ENCODE assay signal across 1 cellular context in the genomic region with DNA sequence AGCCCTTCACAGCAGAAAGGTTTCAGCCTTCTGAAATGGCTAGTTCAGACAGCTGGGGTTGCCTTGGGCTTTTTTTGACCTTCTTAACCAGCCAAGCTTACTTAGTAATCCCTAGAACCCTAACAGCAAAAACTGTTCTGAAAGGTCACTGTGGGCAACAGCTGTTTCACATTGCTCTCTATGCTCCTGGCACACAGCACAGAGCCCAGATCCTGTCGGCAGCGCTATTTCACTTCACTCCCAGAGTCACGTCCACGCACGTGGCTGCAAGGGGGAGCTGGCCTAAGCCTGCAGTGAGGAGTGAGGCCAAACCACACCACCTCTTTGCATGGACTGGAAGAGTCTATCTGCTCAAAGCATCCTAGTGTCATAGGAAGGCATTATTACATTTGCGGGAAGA.
TF ChIP-seq lines count a peak whose summit lies in the region.

No MANE protein-coding gene starts in this region.

TF ChIP-seq in GM12878, 131 proteins besides CTCF, POLR2A, EP300 and RAD21 (continued from another document):
- TF ChIP-seq, protein P1, sequence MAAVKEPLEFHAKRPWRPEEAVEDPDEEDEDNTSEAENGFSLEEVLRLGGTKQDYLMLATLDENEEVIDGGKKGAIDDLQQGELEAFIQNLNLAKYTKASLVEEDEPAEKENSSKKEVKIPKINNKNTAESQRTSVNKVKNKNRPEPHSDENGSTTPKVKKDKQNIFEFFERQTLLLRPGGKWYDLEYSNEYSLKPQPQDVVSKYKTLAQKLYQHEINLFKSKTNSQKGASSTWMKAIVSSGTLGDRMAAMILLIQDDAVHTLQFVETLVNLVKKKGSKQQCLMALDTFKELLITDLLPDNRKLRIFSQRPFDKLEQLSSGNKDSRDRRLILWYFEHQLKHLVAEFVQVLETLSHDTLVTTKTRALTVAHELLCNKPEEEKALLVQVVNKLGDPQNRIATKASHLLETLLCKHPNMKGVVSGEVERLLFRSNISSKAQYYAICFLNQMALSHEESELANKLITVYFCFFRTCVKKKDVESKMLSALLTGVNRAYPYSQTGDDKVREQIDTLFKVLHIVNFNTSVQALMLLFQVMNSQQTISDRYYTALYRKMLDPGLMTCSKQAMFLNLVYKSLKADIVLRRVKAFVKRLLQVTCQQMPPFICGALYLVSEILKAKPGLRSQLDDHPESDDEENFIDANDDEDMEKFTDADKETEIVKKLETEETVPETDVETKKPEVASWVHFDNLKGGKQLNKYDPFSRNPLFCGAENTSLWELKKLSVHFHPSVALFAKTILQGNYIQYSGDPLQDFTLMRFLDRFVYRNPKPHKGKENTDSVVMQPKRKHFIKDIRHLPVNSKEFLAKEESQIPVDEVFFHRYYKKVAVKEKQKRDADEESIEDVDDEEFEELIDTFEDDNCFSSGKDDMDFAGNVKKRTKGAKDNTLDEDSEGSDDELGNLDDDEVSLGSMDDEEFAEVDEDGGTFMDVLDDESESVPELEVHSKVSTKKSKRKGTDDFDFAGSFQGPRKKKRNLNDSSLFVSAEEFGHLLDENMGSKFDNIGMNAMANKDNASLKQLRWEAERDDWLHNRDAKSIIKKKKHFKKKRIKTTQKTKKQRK (IDR thresholded peaks at IDR 0.05; ENCODE audit: low read depth, low read length), result no peak
- TF ChIP-seq, protein P2, sequence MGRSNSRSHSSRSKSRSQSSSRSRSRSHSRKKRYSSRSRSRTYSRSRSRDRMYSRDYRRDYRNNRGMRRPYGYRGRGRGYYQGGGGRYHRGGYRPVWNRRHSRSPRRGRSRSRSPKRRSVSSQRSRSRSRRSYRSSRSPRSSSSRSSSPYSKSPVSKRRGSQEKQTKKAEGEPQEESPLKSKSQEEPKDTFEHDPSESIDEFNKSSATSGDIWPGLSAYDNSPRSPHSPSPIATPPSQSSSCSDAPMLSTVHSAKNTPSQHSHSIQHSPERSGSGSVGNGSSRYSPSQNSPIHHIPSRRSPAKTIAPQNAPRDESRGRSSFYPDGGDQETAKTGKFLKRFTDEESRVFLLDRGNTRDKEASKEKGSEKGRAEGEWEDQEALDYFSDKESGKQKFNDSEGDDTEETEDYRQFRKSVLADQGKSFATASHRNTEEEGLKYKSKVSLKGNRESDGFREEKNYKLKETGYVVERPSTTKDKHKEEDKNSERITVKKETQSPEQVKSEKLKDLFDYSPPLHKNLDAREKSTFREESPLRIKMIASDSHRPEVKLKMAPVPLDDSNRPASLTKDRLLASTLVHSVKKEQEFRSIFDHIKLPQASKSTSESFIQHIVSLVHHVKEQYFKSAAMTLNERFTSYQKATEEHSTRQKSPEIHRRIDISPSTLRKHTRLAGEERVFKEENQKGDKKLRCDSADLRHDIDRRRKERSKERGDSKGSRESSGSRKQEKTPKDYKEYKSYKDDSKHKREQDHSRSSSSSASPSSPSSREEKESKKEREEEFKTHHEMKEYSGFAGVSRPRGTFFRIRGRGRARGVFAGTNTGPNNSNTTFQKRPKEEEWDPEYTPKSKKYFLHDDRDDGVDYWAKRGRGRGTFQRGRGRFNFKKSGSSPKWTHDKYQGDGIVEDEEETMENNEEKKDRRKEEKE (IDR thresholded peaks at IDR 0.05), result no peak
- TF ChIP-seq GATAD2B (conservative IDR thresholded peaks at IDR 0.05; ENCODE audit: low read depth), result peak; percentile 64
- TF ChIP-seq, protein P3, sequence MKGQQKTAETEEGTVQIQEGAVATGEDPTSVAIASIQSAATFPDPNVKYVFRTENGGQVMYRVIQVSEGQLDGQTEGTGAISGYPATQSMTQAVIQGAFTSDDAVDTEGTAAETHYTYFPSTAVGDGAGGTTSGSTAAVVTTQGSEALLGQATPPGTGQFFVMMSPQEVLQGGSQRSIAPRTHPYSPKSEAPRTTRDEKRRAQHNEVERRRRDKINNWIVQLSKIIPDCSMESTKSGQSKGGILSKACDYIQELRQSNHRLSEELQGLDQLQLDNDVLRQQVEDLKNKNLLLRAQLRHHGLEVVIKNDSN (IDR thresholded peaks at IDR 0.05; ENCODE audit: borderline replicate concordance, extremely low read length, insufficient read depth, low read depth, low read length), result no peak
- TF ChIP-seq, protein P4, sequence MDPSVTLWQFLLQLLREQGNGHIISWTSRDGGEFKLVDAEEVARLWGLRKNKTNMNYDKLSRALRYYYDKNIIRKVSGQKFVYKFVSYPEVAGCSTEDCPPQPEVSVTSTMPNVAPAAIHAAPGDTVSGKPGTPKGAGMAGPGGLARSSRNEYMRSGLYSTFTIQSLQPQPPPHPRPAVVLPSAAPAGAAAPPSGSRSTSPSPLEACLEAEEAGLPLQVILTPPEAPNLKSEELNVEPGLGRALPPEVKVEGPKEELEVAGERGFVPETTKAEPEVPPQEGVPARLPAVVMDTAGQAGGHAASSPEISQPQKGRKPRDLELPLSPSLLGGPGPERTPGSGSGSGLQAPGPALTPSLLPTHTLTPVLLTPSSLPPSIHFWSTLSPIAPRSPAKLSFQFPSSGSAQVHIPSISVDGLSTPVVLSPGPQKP (IDR thresholded peaks at IDR 0.05; ENCODE audit: low read depth, low read length), result no peak
- TF ChIP-seq HDAC6 (IDR thresholded peaks at IDR 0.05; ENCODE audit: unreplicated experiment), result no peak
- TF ChIP-seq NR2F1 (conservative IDR thresholded peaks at IDR 0.05), result peak; percentile 99
- TF ChIP-seq, protein P5, sequence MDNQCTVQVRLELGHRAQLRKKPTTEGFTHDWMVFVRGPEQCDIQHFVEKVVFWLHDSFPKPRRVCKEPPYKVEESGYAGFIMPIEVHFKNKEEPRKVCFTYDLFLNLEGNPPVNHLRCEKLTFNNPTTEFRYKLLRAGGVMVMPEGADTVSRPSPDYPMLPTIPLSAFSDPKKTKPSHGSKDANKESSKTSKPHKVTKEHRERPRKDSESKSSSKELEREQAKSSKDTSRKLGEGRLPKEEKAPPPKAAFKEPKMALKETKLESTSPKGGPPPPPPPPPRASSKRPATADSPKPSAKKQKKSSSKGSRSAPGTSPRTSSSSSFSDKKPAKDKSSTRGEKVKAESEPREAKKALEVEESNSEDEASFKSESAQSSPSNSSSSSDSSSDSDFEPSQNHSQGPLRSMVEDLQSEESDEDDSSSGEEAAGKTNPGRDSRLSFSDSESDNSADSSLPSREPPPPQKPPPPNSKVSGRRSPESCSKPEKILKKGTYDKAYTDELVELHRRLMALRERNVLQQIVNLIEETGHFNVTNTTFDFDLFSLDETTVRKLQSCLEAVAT (IDR thresholded peaks at IDR 0.05), result no peak
- peak; percentile 91 for TF ChIP-seq TCF3 (IDR thresholded peaks at IDR 0.05; ENCODE audit: borderline replicate concordance, insufficient read depth, low read depth, low read length)
- no peak for TF ChIP-seq SMAD1 (IDR thresholded peaks at IDR 0.05; ENCODE audit: low read depth, partially characterized antibody)
- TF ChIP-seq RBBP5 (conservative IDR thresholded peaks at IDR 0.05), result no peak
- TF ChIP-seq TARDBP (IDR thresholded peaks at IDR 0.05; ENCODE audit: borderline replicate concordance), result no peak
- TF ChIP-seq CBFB (IDR thresholded peaks at IDR 0.05; ENCODE audit: low read depth), result peak; percentile 69; the same call in 1 of the 2 replicates
- no peak for TF ChIP-seq ATF7 (IDR thresholded peaks at IDR 0.05; ENCODE audit: low read depth)
- no peak for TF ChIP-seq ZSCAN29 (IDR thresholded peaks at IDR 0.05)
- peak; percentile 90 to 93 for TF ChIP-seq BHLHE40 (IDR thresholded peaks at IDR 0.05; ENCODE audit: borderline replicate concordance in 1 of 2, low read depth in 2 of 2, low read length in 1 of 2)
- TF ChIP-seq NFYA (IDR thresholded peaks at IDR 0.05; ENCODE audit: borderline replicate concordance, low read depth, low read length), result no peak
- TF ChIP-seq MYB (IDR thresholded peaks at IDR 0.05; ENCODE audit: borderline replicate concordance, low read depth, low read length), result no peak
- no peak for TF ChIP-seq SMAD5 (IDR thresholded peaks at IDR 0.05; ENCODE audit: low read depth)
- peak; percentile 62; the same call in 1 of the 2 replicates for TF ChIP-seq CREM (IDR thresholded peaks at IDR 0.05; ENCODE audit: low read depth)
- TF ChIP-seq ZNF217 (IDR thresholded peaks at IDR 0.05), result no peak
- TF ChIP-seq, protein P6, sequence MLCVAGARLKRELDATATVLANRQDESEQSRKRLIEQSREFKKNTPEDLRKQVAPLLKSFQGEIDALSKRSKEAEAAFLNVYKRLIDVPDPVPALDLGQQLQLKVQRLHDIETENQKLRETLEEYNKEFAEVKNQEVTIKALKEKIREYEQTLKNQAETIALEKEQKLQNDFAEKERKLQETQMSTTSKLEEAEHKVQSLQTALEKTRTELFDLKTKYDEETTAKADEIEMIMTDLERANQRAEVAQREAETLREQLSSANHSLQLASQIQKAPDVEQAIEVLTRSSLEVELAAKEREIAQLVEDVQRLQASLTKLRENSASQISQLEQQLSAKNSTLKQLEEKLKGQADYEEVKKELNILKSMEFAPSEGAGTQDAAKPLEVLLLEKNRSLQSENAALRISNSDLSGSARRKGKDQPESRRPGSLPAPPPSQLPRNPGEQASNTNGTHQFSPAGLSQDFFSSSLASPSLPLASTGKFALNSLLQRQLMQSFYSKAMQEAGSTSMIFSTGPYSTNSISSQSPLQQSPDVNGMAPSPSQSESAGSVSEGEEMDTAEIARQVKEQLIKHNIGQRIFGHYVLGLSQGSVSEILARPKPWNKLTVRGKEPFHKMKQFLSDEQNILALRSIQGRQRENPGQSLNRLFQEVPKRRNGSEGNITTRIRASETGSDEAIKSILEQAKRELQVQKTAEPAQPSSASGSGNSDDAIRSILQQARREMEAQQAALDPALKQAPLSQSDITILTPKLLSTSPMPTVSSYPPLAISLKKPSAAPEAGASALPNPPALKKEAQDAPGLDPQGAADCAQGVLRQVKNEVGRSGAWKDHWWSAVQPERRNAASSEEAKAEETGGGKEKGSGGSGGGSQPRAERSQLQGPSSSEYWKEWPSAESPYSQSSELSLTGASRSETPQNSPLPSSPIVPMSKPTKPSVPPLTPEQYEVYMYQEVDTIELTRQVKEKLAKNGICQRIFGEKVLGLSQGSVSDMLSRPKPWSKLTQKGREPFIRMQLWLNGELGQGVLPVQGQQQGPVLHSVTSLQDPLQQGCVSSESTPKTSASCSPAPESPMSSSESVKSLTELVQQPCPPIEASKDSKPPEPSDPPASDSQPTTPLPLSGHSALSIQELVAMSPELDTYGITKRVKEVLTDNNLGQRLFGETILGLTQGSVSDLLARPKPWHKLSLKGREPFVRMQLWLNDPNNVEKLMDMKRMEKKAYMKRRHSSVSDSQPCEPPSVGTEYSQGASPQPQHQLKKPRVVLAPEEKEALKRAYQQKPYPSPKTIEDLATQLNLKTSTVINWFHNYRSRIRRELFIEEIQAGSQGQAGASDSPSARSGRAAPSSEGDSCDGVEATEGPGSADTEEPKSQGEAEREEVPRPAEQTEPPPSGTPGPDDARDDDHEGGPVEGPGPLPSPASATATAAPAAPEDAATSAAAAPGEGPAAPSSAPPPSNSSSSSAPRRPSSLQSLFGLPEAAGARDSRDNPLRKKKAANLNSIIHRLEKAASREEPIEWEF (IDR thresholded peaks at IDR 0.05; ENCODE audit: insufficient replicate concordance, low read depth, low read length), result no peak
- no peak for TF ChIP-seq PML (IDR thresholded peaks at IDR 0.05; ENCODE audit: low read length)
- TF ChIP-seq SREBF1 (IDR thresholded peaks at IDR 0.05; ENCODE audit: low read length), result no peak
- TF ChIP-seq BACH1 (IDR thresholded peaks at IDR 0.05; ENCODE audit: borderline replicate concordance), result no peak
- no peak for TF ChIP-seq MXI1 (IDR thresholded peaks at IDR 0.05; ENCODE audit: low read depth, low read length)
- TF ChIP-seq, protein P7, sequence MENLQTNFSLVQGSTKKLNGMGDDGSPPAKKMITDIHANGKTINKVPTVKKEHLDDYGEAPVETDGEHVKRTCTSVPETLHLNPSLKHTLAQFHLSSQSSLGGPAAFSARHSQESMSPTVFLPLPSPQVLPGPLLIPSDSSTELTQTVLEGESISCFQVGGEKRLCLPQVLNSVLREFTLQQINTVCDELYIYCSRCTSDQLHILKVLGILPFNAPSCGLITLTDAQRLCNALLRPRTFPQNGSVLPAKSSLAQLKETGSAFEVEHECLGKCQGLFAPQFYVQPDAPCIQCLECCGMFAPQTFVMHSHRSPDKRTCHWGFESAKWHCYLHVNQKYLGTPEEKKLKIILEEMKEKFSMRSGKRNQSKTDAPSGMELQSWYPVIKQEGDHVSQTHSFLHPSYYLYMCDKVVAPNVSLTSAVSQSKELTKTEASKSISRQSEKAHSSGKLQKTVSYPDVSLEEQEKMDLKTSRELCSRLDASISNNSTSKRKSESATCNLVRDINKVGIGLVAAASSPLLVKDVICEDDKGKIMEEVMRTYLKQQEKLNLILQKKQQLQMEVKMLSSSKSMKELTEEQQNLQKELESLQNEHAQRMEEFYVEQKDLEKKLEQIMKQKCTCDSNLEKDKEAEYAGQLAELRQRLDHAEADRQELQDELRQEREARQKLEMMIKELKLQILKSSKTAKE (IDR thresholded peaks at IDR 0.05; ENCODE audit: low read depth, poor library complexity, severe bottlenecking), result peak; percentile 83
- TF ChIP-seq SIN3A (IDR thresholded peaks at IDR 0.05; ENCODE audit: low read depth, low read length), result no peak
- TF ChIP-seq RAD51 (IDR thresholded peaks at IDR 0.05), result no peak
- no peak for TF ChIP-seq ZZZ3 (IDR thresholded peaks at IDR 0.05; ENCODE audit: control insufficient read depth, insufficient read length, low read depth)
- no peak for TF ChIP-seq SUPT20H (IDR thresholded peaks at IDR 0.05; ENCODE audit: borderline replicate concordance, control insufficient read depth, low read depth, low read length)
- TF ChIP-seq ZNF622 (IDR thresholded peaks at IDR 0.05), result no peak
- no peak for TF ChIP-seq RCOR1 (conservative IDR thresholded peaks at IDR 0.05; ENCODE audit: low read depth, low read length)
- TF ChIP-seq TBL1XR1 (IDR thresholded peaks at IDR 0.05; ENCODE audit: low read depth, low read length), result peak; percentile 76
- TF ChIP-seq ZNF24 (IDR thresholded peaks at IDR 0.05), result no peak
- peak; percentile 40 for TF ChIP-seq MEF2B (IDR thresholded peaks at IDR 0.05; ENCODE audit: partially characterized antibody, poor library complexity, severe bottlenecking)
- TF ChIP-seq BMI1 (IDR thresholded peaks at IDR 0.05; ENCODE audit: borderline replicate concordance), result no peak
- no peak for TF ChIP-seq PAX8 (IDR thresholded peaks at IDR 0.05)
- no peak for TF ChIP-seq NFXL1 (IDR thresholded peaks at IDR 0.05; ENCODE audit: borderline replicate concordance)
- TF ChIP-seq, protein P8, sequence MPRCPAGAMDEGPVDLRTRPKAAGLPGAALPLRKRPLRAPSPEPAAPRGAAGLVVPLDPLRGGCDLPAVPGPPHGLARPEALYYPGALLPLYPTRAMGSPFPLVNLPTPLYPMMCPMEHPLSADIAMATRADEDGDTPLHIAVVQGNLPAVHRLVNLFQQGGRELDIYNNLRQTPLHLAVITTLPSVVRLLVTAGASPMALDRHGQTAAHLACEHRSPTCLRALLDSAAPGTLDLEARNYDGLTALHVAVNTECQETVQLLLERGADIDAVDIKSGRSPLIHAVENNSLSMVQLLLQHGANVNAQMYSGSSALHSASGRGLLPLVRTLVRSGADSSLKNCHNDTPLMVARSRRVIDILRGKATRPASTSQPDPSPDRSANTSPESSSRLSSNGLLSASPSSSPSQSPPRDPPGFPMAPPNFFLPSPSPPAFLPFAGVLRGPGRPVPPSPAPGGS (IDR thresholded peaks at IDR 0.05; ENCODE audit: borderline replicate concordance, insufficient read depth, low read depth, low read length, poor library complexity, severe bottlenecking), result peak; percentile 72
- TF ChIP-seq RB1 (IDR thresholded peaks at IDR 0.05; ENCODE audit: borderline replicate concordance), result no peak
- no peak for TF ChIP-seq ZNF207 (IDR thresholded peaks at IDR 0.05; ENCODE audit: borderline replicate concordance)
- TF ChIP-seq HCFC1 (IDR thresholded peaks at IDR 0.05; ENCODE audit: low read length), result no peak
